1 cellular context compared by ENCODE assay signal in genomic region chr22:41446639-41447434, GRCh38.
TF ChIP-seq lines count a peak whose summit lies in the region.

Gene TOB2, minus strand, starts transcription at chr22:41446801. Its CDS starts 9,456 bp downstream, at chr22:41437345.

TF ChIP-seq in HepG2, 621 proteins besides CTCF, POLR2A, EP300 and RAD21 (continued from another document and continues in another):
- TF ChIP-seq CCDC6 (CRISPR knock-in tag; IDR thresholded peaks at IDR 0.05) (peak; percentile 98), ZNF644 (CRISPR knock-in tag; IDR thresholded peaks at IDR 0.05; ENCODE audit: low read depth) (no peak), MIXL1 (CRISPR knock-in tag; IDR thresholded peaks at IDR 0.05) (peak; percentile 89), STAG1 (CRISPR knock-in tag; IDR thresholded peaks at IDR 0.05) (peak; percentile 41; the same call in 1 of the 2 replicates), RXRA (CRISPR knock-in tag; IDR thresholded peaks at IDR 0.05) (peak; percentile 94), ATM (IDR thresholded peaks at IDR 0.05; ENCODE audit: borderline replicate concordance) (no peak), NFE2L2 (IDR thresholded peaks at IDR 0.05; ENCODE audit: low read length) (0 out of 2 replicates have a peak, but pooled peaks have one; percentile 2), MTF1 (CRISPR knock-in tag; IDR thresholded peaks at IDR 0.05) (peak; percentile 70; the same call in 1 of the 2 replicates), RFXANK (CRISPR knock-in tag; IDR thresholded peaks at IDR 0.05) (peak; percentile 93), ZSCAN25 (CRISPR knock-in tag; IDR thresholded peaks at IDR 0.05) (peak; percentile 94), ZSCAN20 (CRISPR knock-in tag; IDR thresholded peaks at IDR 0.05; ENCODE audit: borderline replicate concordance) (peak; percentile 90), EHMT2 (IDR thresholded peaks at IDR 0.05; ENCODE audit: borderline replicate concordance, low read depth, low read length) (no peak), NFYC (CRISPR knock-in tag; IDR thresholded peaks at IDR 0.05) (peak; percentile 54), EEA1 (CRISPR knock-in tag; IDR thresholded peaks at IDR 0.05; ENCODE audit: borderline replicate concordance) (peak; percentile 94), ZC3H4 (CRISPR knock-in tag; IDR thresholded peaks at IDR 0.05; ENCODE audit: borderline replicate concordance) (peak; percentile 98), FOXM1 (CRISPR knock-in tag; IDR thresholded peaks at IDR 0.05) (no peak), JARID2 (CRISPR knock-in tag; IDR thresholded peaks at IDR 0.05; ENCODE audit: insufficient replicate concordance) (peak; percentile 92), SETDB1 (CRISPR knock-in tag; IDR thresholded peaks at IDR 0.05; ENCODE audit: borderline replicate concordance) (no peak; the same call in 1 of the 2 replicates), ETV5 (CRISPR knock-in tag; IDR thresholded peaks at IDR 0.05; ENCODE audit: borderline replicate concordance) (peak; percentile 77), ZNF883 (CRISPR knock-in tag; IDR thresholded peaks at IDR 0.05; ENCODE audit: not compliant biosample characterization) (peak; percentile 87), KLF12 (CRISPR knock-in tag; IDR thresholded peaks at IDR 0.05; ENCODE audit: borderline replicate concordance) (peak; percentile 98), NFRKB (IDR thresholded peaks at IDR 0.05) (no peak), ZNF484 (CRISPR knock-in tag; IDR thresholded peaks at IDR 0.05; ENCODE audit: borderline replicate concordance, low read depth) (no peak), GFI1 (CRISPR knock-in tag; IDR thresholded peaks at IDR 0.05; ENCODE audit: borderline replicate concordance) (peak; percentile 74), ZNF326 (CRISPR knock-in tag; IDR thresholded peaks at IDR 0.05; ENCODE audit: borderline replicate concordance) (peak; percentile 72; the same call in 1 of the 2 replicates), ZNF510 (CRISPR knock-in tag; IDR thresholded peaks at IDR 0.05; ENCODE audit: low read depth) (peak; percentile 75; the same call in 1 of the 2 replicates), IRX3 (CRISPR knock-in tag; IDR thresholded peaks at IDR 0.05; ENCODE audit: borderline replicate concordance, low read depth) (peak; percentile 23), ZNF275 (CRISPR knock-in tag; IDR thresholded peaks at IDR 0.05; ENCODE audit: borderline replicate concordance) (peak; percentile 92), AKAP8 (CRISPR knock-in tag; IDR thresholded peaks at IDR 0.05) (peak; percentile 98), MLLT10 (CRISPR knock-in tag; IDR thresholded peaks at IDR 0.05) (peak; percentile 39; the same call in 1 of the 2 replicates), HDAC6 (IDR thresholded peaks at IDR 0.05; ENCODE audit: low read depth, low read length) (no peak), RFX1 (IDR thresholded peaks at IDR 0.05) (peak; percentile 73), NFKBIZ (CRISPR knock-in tag; IDR thresholded peaks at IDR 0.05) (peak; percentile 92), ZNF768 (CRISPR knock-in tag; IDR thresholded peaks at IDR 0.05) (peak; percentile 93), MEIS2 (CRISPR knock-in tag; IDR thresholded peaks at IDR 0.05) (peak; percentile 95), CHCHD3 (CRISPR knock-in tag; IDR thresholded peaks at IDR 0.05) (peak; percentile 94), FOXO1 (CRISPR knock-in tag; IDR thresholded peaks at IDR 0.05) (peak; percentile 76), ZNF567 (CRISPR knock-in tag; IDR thresholded peaks at IDR 0.05; ENCODE audit: borderline replicate concordance) (0 out of 2 replicates have a peak, but pooled peaks have one; percentile 89), KMT2A (CRISPR knock-in tag; IDR thresholded peaks at IDR 0.05) (peak; percentile 93), NRL (CRISPR knock-in tag; IDR thresholded peaks at IDR 0.05; ENCODE audit: borderline replicate concordance) (peak; percentile 35; the same call in 1 of the 2 replicates), MED8 (CRISPR knock-in tag; IDR thresholded peaks at IDR 0.05; ENCODE audit: insufficient replicate concordance) (peak; percentile 89), ZNF788 (CRISPR knock-in tag; IDR thresholded peaks at IDR 0.05; ENCODE audit: borderline replicate concordance) (peak; percentile 96), SCMH1 (CRISPR knock-in tag; IDR thresholded peaks at IDR 0.05; ENCODE audit: borderline replicate concordance) (no peak), HMG20B (CRISPR knock-in tag; conservative IDR thresholded peaks at IDR 0.05) (peak; percentile 68), ATF3 (CRISPR knock-in tag; IDR thresholded peaks at IDR 0.05) (peak; percentile 68), ZNF747 (CRISPR knock-in tag; IDR thresholded peaks at IDR 0.05; ENCODE audit: borderline replicate concordance) (peak; percentile 92), ZNF577 (CRISPR knock-in tag; IDR thresholded peaks at IDR 0.05; ENCODE audit: borderline replicate concordance, low read depth) (peak; percentile 89; the same call in 1 of the 2 replicates), ZNF496 (CRISPR knock-in tag; IDR thresholded peaks at IDR 0.05; ENCODE audit: insufficient replicate concordance) (no peak), ZNF263 (CRISPR knock-in tag; IDR thresholded peaks at IDR 0.05) (peak; percentile 95)
- TF ChIP-seq, protein P1, sequence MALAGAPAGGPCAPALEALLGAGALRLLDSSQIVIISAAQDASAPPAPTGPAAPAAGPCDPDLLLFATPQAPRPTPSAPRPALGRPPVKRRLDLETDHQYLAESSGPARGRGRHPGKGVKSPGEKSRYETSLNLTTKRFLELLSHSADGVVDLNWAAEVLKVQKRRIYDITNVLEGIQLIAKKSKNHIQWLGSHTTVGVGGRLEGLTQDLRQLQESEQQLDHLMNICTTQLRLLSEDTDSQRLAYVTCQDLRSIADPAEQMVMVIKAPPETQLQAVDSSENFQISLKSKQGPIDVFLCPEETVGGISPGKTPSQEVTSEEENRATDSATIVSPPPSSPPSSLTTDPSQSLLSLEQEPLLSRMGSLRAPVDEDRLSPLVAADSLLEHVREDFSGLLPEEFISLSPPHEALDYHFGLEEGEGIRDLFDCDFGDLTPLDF (CRISPR knock-in tag; IDR thresholded peaks at IDR 0.05), result peak; percentile 85
- TF ChIP-seq, protein P2, sequence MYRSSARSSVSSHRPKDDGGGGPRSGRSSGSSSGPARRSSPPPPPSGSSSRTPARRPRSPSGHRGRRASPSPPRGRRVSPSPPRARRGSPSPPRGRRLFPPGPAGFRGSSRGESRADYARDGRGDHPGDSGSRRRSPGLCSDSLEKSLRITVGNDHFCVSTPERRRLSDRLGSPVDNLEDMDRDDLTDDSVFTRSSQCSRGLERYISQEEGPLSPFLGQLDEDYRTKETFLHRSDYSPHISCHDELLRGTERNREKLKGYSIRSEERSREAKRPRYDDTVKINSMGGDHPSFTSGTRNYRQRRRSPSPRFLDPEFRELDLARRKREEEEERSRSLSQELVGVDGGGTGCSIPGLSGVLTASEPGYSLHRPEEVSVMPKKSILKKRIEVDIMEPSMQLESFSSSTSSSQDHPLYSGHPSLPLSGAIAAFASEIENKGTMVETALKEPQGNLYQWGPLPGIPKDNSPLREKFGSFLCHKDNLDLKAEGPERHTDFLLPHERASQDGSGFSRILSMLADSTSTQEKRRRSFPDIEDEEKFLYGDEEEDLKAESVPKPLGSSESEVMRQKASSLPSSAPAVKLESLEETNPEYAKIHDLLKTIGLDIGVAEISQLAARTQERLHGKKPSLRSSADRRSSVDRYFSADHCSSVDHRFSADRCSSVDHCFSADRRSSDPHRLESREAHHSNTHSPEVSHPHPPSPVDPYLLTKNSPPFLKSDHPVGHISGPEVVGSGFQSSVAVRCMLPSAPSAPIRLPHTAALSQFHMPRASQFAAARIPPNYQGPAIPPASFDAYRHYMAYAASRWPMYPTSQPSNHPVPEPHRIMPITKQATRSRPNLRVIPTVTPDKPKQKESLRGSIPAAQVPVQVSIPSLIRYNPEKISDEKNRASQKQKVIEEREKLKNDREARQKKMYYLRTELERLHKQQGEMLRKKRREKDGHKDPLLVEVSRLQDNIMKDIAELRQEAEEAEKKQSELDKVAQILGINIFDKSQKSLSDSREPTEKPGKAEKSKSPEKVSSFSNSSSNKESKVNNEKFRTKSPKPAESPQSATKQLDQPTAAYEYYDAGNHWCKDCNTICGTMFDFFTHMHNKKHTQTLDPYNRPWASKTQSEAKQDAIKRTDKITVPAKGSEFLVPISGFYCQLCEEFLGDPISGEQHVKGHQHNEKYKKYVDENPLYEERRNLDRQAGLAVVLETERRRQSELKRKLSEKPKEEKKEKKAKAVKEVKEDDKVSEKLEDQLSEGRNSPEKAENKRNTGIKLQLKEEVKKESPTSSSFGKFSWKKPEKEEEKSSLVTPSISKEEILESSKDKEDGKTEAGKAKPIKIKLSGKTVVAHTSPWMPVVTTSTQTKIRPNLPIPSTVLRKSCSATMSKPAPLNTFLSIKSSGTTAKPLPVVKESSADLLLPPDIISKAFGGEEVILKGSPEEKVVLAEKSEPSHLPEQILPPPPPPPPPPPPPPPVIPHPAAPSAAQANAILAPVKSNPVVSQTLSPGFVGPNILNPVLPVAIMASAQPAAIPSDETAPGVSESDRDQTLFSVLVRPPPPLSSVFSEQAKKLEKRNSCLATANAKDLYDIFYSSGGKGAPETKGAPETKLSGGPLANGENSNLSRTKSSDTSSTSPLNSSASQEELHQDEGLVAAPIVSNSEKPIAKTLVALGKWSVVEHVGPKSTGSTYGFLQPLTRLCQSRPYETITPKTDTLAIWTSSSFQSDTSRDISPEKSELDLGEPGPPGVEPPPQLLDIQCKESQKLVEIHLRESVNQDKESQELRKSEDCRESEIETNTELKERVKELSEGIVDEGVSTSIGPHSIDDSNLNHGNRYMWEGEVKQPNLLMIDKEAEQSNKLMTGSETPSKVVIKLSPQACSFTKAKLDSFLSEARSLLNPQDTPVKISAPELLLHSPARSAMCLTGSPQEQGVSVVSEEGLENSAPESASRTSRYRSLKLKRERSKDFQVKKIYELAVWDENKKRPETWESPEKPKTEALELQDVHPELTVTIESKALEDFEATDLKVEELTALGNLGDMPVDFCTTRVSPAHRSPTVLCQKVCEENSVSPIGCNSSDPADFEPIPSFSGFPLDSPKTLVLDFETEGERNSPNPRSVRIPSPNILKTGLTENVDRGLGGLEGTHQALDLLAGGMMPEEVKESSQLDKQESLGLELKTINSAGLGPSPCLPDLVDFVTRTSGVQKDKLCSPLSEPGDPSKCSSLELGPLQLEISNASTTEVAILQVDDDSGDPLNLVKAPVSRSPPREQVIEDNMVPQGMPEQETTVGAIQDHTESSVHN (CRISPR knock-in tag; IDR thresholded peaks at IDR 0.05), result peak; percentile 87
- TF ChIP-seq, protein P3, sequence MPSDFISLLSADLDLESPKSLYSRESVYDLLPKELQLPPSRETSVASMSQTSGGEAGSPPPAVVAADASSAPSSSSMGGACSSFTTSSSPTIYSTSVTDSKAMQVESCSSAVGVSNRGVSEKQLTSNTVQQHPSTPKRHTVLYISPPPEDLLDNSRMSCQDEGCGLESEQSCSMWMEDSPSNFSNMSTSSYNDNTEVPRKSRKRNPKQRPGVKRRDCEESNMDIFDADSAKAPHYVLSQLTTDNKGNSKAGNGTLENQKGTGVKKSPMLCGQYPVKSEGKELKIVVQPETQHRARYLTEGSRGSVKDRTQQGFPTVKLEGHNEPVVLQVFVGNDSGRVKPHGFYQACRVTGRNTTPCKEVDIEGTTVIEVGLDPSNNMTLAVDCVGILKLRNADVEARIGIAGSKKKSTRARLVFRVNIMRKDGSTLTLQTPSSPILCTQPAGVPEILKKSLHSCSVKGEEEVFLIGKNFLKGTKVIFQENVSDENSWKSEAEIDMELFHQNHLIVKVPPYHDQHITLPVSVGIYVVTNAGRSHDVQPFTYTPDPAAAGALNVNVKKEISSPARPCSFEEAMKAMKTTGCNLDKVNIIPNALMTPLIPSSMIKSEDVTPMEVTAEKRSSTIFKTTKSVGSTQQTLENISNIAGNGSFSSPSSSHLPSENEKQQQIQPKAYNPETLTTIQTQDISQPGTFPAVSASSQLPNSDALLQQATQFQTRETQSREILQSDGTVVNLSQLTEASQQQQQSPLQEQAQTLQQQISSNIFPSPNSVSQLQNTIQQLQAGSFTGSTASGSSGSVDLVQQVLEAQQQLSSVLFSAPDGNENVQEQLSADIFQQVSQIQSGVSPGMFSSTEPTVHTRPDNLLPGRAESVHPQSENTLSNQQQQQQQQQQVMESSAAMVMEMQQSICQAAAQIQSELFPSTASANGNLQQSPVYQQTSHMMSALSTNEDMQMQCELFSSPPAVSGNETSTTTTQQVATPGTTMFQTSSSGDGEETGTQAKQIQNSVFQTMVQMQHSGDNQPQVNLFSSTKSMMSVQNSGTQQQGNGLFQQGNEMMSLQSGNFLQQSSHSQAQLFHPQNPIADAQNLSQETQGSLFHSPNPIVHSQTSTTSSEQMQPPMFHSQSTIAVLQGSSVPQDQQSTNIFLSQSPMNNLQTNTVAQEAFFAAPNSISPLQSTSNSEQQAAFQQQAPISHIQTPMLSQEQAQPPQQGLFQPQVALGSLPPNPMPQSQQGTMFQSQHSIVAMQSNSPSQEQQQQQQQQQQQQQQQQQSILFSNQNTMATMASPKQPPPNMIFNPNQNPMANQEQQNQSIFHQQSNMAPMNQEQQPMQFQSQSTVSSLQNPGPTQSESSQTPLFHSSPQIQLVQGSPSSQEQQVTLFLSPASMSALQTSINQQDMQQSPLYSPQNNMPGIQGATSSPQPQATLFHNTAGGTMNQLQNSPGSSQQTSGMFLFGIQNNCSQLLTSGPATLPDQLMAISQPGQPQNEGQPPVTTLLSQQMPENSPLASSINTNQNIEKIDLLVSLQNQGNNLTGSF (CRISPR knock-in tag; IDR thresholded peaks at IDR 0.05), result peak; percentile 69
- TF ChIP-seq, protein P4, sequence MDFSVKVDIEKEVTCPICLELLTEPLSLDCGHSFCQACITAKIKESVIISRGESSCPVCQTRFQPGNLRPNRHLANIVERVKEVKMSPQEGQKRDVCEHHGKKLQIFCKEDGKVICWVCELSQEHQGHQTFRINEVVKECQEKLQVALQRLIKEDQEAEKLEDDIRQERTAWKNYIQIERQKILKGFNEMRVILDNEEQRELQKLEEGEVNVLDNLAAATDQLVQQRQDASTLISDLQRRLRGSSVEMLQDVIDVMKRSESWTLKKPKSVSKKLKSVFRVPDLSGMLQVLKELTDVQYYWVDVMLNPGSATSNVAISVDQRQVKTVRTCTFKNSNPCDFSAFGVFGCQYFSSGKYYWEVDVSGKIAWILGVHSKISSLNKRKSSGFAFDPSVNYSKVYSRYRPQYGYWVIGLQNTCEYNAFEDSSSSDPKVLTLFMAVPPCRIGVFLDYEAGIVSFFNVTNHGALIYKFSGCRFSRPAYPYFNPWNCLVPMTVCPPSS (IDR thresholded peaks at IDR 0.05), result no peak
